ENCODE assay signal across 1 cellular context in genomic region chr5:113269023-113269997, GRCh38.
TF ChIP-seq lines count a peak whose summit lies in the region.

No MANE protein-coding gene starts in this region.

TF ChIP-seq in K562, 482 proteins besides CTCF, POLR2A, EP300 and RAD21 (continued from another document):
- no peak for TF ChIP-seq ETV5 (CRISPR knock-in tag; IDR thresholded peaks at IDR 0.05; ENCODE audit: low read depth)
